Comparison of ENCODE assay signal across 8 cellular contexts in the genomic region with DNA sequence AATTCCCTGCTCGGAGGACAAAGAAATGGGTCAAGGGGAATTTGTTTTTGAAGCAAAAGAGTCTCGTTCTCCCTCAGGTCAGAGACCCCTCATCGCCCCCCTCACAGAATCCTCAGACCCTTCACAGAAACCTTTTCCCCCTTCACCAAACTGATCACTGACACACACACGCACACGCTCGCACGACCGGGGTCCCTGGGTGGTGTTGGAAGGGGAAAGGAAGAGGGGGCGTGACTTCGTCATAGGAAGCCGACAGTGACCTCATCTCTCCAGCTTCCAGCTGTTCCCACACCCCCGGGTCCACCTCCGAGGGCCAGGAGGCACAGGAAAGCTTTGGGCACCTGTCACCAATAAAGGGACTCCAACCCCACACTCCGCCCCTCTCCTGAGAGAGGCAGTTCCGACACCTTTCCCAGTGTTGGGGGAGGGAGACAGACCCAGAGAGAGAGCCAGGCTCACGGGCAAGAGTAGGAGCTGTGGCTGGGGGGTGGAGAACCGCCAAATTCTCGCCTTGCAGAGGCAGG. TPM values are rescaled to one million over a fixed set of nuclear protein-coding genes. Genes with fewer than 3 reads are reported as not detected.
DNase-seq lines count a peak whose midpoint lies in the region; ATAC-seq and TF ChIP-seq lines count a peak whose summit lies in the region.

No MANE protein-coding gene starts in this region.

- H3K4me1 Mint-ChIP-seq in activated naive CD4-positive, alpha-beta T cell treated with anti-CD3 and anti-CD28 coated beads, Interleukin-2, amount 10 ng/mL, durations not matched to agents 7 days and 5 days = peaks cover 14% of the 10 kb centered on the region
- H3K4me1 Mint-ChIP-seq in T-cell = peaks cover 9 to 12% (median 11%) of the 10 kb centered on the region in 3 donors

- no peaks in the 10 kb centered on the region for H3K9me3 Mint-ChIP-seq in activated naive CD4-positive, alpha-beta T cell treated with anti-CD3 and anti-CD28 coated beads, Interleukin-2, amount 10 ng/mL, durations not matched to agents 7 days and 5 days
- no peaks in the 10 kb centered on the region for H3K9me3 Mint-ChIP-seq in T-cell

- H3K27me3 ChIP-seq in skeletal muscle tissue (ENCODE audit: control insufficient read depth in 3 of 3, insufficient read depth in 3 of 3, low read length in 3 of 3) = peaks cover 41 to 51% (median 50%) of the 10 kb centered on the region in 3 donors

- H3K9ac ChIP-seq in skeletal muscle tissue (ENCODE audit: low read depth in 1 of 3, low read length in 3 of 3) = peak overlapping the region in 1 of 3 donors; percentile 62

- peaks cover 6% of the 10 kb centered on the region for H3K27me3 Mint-ChIP-seq in activated naive CD4-positive, alpha-beta T cell treated with anti-CD3 and anti-CD28 coated beads, Interleukin-2, amount 10 ng/mL, durations not matched to agents 7 days and 5 days
- peaks cover 6 to 14% of the 10 kb centered on the region in 2 donors for H3K27me3 Mint-ChIP-seq in T-cell

- DNase-seq in activated naive CD4-positive, alpha-beta T cell treated with anti-CD3 and anti-CD28 coated beads, Interleukin-2, amount 10 ng/mL, durations not matched to agents 7 days and 5 days = no peak
- no peak for DNase-seq in activated naive CD4-positive, alpha-beta T cell (lab: John Stamatoyannopoulos, UW)
- DNase-seq in T-cell = no peak
- peak in 1 of 2 donors; percentile 60 for DNase-seq in foreskin fibroblast
- no peak for DNase-seq in 8988T

- peak overlapping the region; percentile 34 for H3K4me3 Mint-ChIP-seq in activated naive CD4-positive, alpha-beta T cell treated with anti-CD3 and anti-CD28 coated beads, Interleukin-2, amount 10 ng/mL, durations not matched to agents 7 days and 5 days
- peak overlapping the region; percentile 60 to 70 (median 67) for H3K4me3 Mint-ChIP-seq in T-cell

- H3K4me3 ChIP-seq in foreskin fibroblast (ENCODE audit: low read depth in 1 of 2, low read length in 2 of 2) = peak overlapping the region; percentile 56 to 71
- peak overlapping the region in 2 of 3 donors; percentile 48 to 60 for H3K4me3 ChIP-seq in skeletal muscle tissue (ENCODE audit: low read length in 3 of 3)

- H3K27ac Mint-ChIP-seq in activated naive CD4-positive, alpha-beta T cell treated with anti-CD3 and anti-CD28 coated beads, Interleukin-2, amount 10 ng/mL, durations not matched to agents 7 days and 5 days = no peak overlapping the region
- peak overlapping the region in 1 of 2 donors; percentile 9 for H3K27ac Mint-ChIP-seq in T-cell

- TF ChIP-seq CTCF in foreskin fibroblast (IDR thresholded peaks at IDR 0.05; ENCODE audit: low read depth, low read length) = no peak

- peaks cover 17 to 19% (median 17%) of the 10 kb centered on the region in 3 donors for H3K4me1 ChIP-seq in skeletal muscle tissue (ENCODE audit: control insufficient read depth in 3 of 3, insufficient read depth in 3 of 3, low read length in 3 of 3)

- H3K27ac ChIP-seq in skeletal muscle tissue (ENCODE audit: low read depth, low read length) = no peak overlapping the region

- POLR2A ChIA-PET in T-cell (lab: Charles Lee) = interaction anchor here in 1 of 2 donors (0.7 kb wide), 1 partner anchor 137 kb away, joined by 3 read pairs; no protein-coding TSS in a partner anchor

- ATAC-seq in T-cell (replicated peaks in 1 of 4) (peak in 1 of 4 experiments; percentile 14), GM19455 (IDR thresholded peaks at IDR 0.05; ENCODE audit: unreplicated experiment) (no peak), HG02870 (IDR thresholded peaks at IDR 0.05; ENCODE audit: unreplicated experiment) (no peak)

- H3K36me3 Mint-ChIP-seq in activated naive CD4-positive, alpha-beta T cell treated with anti-CD3 and anti-CD28 coated beads, Interleukin-2, amount 10 ng/mL, durations not matched to agents 7 days and 5 days = no peaks in the 10 kb centered on the region
- no peaks in the 10 kb centered on the region for H3K36me3 Mint-ChIP-seq in T-cell

- H3K9me3 ChIP-seq in skeletal muscle tissue (ENCODE audit: control insufficient read depth in 3 of 3, low read length in 3 of 3) = no peaks in the 10 kb centered on the region

- CTCF ChIA-PET in activated naive CD4-positive, alpha-beta T cell treated with anti-CD3 and anti-CD28 coated beads, Interleukin-2, amount 10 ng/mL, durations not matched to agents 7 days and 5 days (lab: Charles Lee) = interaction anchor here (1.0 to 2.7 kb wide), 13 partner anchors 10 to 132 kb away, joined by 3 to 25 read pairs (median 4); no protein-coding TSS in a partner anchor
- CTCF ChIA-PET in T-cell (lab: Charles Lee) = interaction anchor here (0.7 to 1.9 kb wide), 5 partner anchors 30 to 175 kb away, joined by 3 to 9 read pairs (median 5); no protein-coding TSS in a partner anchor

- no peaks in the 10 kb centered on the region for H3K36me3 ChIP-seq in skeletal muscle tissue (ENCODE audit: control insufficient read depth in 3 of 3, insufficient read depth in 3 of 3, low read length in 3 of 3)

RNA-seq across cellular contexts. Expression of a gene that starts 1.2 kb away (rescaled TPM):
- total RNA-seq in T-cell (1 to 10 TPM in 2 of 5 donors, under 1 TPM in 3; 0.60 to 1.8 (median 0.82) TPM), skeletal muscle tissue (1.0 TPM)

RNA-seq across cellular contexts. Expression of a gene that starts 41.6 kb away (rescaled TPM):
- total RNA-seq in T-cell (10 to 100 TPM in 2 of 5 donors, 1 to 10 TPM in 3; 8.1 to 13.6 (median 9.3) TPM), skeletal muscle tissue (7.3 TPM)

RNA-seq across cellular contexts. Expression of a gene that starts 41.7 kb away (rescaled TPM):
- 100 to 1,000 TPM; 275 to 424 (median 385) TPM for total RNA-seq in T-cell
- total RNA-seq in skeletal muscle tissue = 119 TPM

RNA-seq across cellular contexts. Expression of a gene that starts 56.3 kb away (rescaled TPM):
- total RNA-seq in T-cell = 10 to 100 TPM; 48.2 to 76.3 (median 70.4) TPM
- 63.2 TPM for total RNA-seq in skeletal muscle tissue
